In genomic region chr2:61764035-61764800, GRCh38 we compare ENCODE assay signal across 1 cellular context.
TF ChIP-seq lines count a peak whose summit lies in the region.

No MANE protein-coding gene starts in this region.

TF ChIP-seq in K562, 482 proteins besides CTCF, POLR2A, EP300 and RAD21 (continued from another document and continues in another):
- TF ChIP-seq ZBTB12 (CRISPR knock-in tag; IDR thresholded peaks at IDR 0.05) (peak; percentile 88), KLF1 (tag; IDR thresholded peaks at IDR 0.05) (peak; percentile 90), BRF1 (IDR thresholded peaks at IDR 0.05; ENCODE audit: borderline replicate concordance, extremely low read depth, insufficient read length) (no peak), NBN (IDR thresholded peaks at IDR 0.05; ENCODE audit: low read depth) (peak; percentile 32; the same call in 1 of the 2 replicates), SOX6 (IDR thresholded peaks at IDR 0.05) (0 out of 2 replicates have a peak, but pooled peaks have one; percentile 37), CREB1 (IDR thresholded peaks at IDR 0.05) (peak; percentile 98), CREB1 (CRISPR knock-in tag; IDR thresholded peaks at IDR 0.05) (peak; percentile 97), MYBL2 (IDR thresholded peaks at IDR 0.05; ENCODE audit: low read depth) (peak; percentile 10; the same call in 1 of the 2 replicates), MYBL2 (CRISPR knock-in tag; IDR thresholded peaks at IDR 0.05; ENCODE audit: borderline replicate concordance) (no peak), ETV5 (CRISPR knock-in tag; IDR thresholded peaks at IDR 0.05; ENCODE audit: low read depth) (peak; percentile 70), ETV1 (tag; conservative IDR thresholded peaks at IDR 0.05; ENCODE audit: low read depth) (peak; percentile 74), NELFE (IDR thresholded peaks at IDR 0.05; ENCODE audit: insufficient read depth, insufficient read length) (no peak), SP1 (CRISPR knock-in tag; IDR thresholded peaks at IDR 0.05) (peak; percentile 92), POLR2B (IDR thresholded peaks at IDR 0.05; ENCODE audit: low read depth, partially characterized antibody) (peak; percentile 65), OTX1 (CRISPR knock-in tag; IDR thresholded peaks at IDR 0.05) (0 out of 2 replicates have a peak, but pooled peaks have one; percentile 30), RNF219 (CRISPR knock-in tag; IDR thresholded peaks at IDR 0.05) (no peak), BHLHE40 (IDR thresholded peaks at IDR 0.05; ENCODE audit: low read length) (peak; percentile 48), MGA (IDR thresholded peaks at IDR 0.05) (peak; percentile 98), FOS (IDR thresholded peaks at IDR 0.05; ENCODE audit: extremely low read depth, insufficient read length) (peak; percentile 53), EHMT2 (IDR thresholded peaks at IDR 0.05) (peak; percentile 87; the same call in 1 of the 2 replicates), FOXP1 (CRISPR knock-in tag; IDR thresholded peaks at IDR 0.05) (peak; percentile 10; the same call in 1 of the 2 replicates), CC2D1A (IDR thresholded peaks at IDR 0.05) (peak; percentile 36; the same call in 1 of the 2 replicates), NUFIP1 (IDR thresholded peaks at IDR 0.05; ENCODE audit: partially characterized antibody) (no peak), ZNF175 (CRISPR knock-in tag; IDR thresholded peaks at IDR 0.05; ENCODE audit: low read depth) (peak; percentile 75), POLR2AphosphoS5 (IDR thresholded peaks at IDR 0.05; ENCODE audit: control insufficient read depth, insufficient read depth, low read depth, low read length) (peak; percentile 63), ZNF318 (IDR thresholded peaks at IDR 0.05; ENCODE audit: borderline replicate concordance in 1 of 2, low read depth in 1 of 2) (peak in 1 of 2 experiments; percentile 42; a peak in 1 of 4 replicates), HMGN3 (IDR thresholded peaks at IDR 0.05; ENCODE audit: borderline replicate concordance, extremely low read depth, insufficient read length, low read depth, low read length) (peak; percentile 63), VEZF1 (CRISPR knock-in tag; IDR thresholded peaks at IDR 0.05) (peak; percentile 92), CXXC5 (CRISPR knock-in tag; IDR thresholded peaks at IDR 0.05) (peak; percentile 97), NFRKB (IDR thresholded peaks at IDR 0.05; ENCODE audit: low read depth) (peak; percentile 74)
